16 cellular contexts compared by ENCODE assay signal in genomic region chr2:165471349-165471975, GRCh38. TPM values are rescaled to one million over a fixed set of nuclear protein-coding genes. Genes with fewer than 3 reads are reported as not detected.
DNase-seq lines count a peak whose midpoint lies in the region; TF ChIP-seq lines count a peak whose summit lies in the region.
"Had no signal": no experiment of that assay in that cellular context is flagged by ENCODE, and none has a peak within 500 bp of the region (broad histone marks: within the 10 kb centered on the region; RNA-seq: fewer than 3 reads in every experiment).

No MANE protein-coding gene starts in this region.

- H3K4me3 Mint-ChIP-seq in mesothelial cell of epicardium = peak overlapping the region; percentile 46
- H3K4me3 Mint-ChIP-seq: activated CD8-positive, alpha-beta T cell treated with anti-CD3 and anti-CD28 coated beads for 36 hours had no signal

- H3K4me3 ChIP-seq in adrenal gland = no peak overlapping the region
- no peak overlapping the region for H3K4me3 ChIP-seq in tibial nerve
- H3K4me3 ChIP-seq: suprapubic skin had no signal

- H3K27ac ChIP-seq in adrenal gland (no peak overlapping the region), tibial nerve (no peak overlapping the region)
- H3K27ac ChIP-seq: esophagus muscularis mucosa, suprapubic skin had no signal

- intact Hi-C loops in adrenal gland (cut with DNase I) = no loop called here

- peak overlapping the region; percentile 71 for H3K27ac Mint-ChIP-seq in mesothelial cell of epicardium
- H3K27ac Mint-ChIP-seq: activated CD8-positive, alpha-beta T cell treated with anti-CD3 and anti-CD28 coated beads for 36 hours had no signal

- H3K9me3 Mint-ChIP-seq in mesothelial cell of epicardium = no peaks in the 10 kb centered on the region
- H3K9me3 Mint-ChIP-seq: activated CD8-positive, alpha-beta T cell treated with anti-CD3 and anti-CD28 coated beads for 36 hours had no signal

- peaks cover 5% of the 10 kb centered on the region for H3K36me3 Mint-ChIP-seq in mesothelial cell of epicardium

- H3K36me3 ChIP-seq in adrenal gland (replicated peaks in 1 of 2) (no peaks in the 10 kb centered on the region), tibial nerve (no peaks in the 10 kb centered on the region)
- H3K36me3 ChIP-seq: esophagus muscularis mucosa, suprapubic skin had no signal

- no peaks in the 10 kb centered on the region for H3K9me3 ChIP-seq in adrenal gland (replicated peaks in 1 of 3)
- H3K9me3 ChIP-seq in tibial nerve = no peaks in the 10 kb centered on the region
- H3K9me3 ChIP-seq: esophagus muscularis mucosa, suprapubic skin had no signal

- in situ Hi-C loops in G401 (cut with HindIII; ENCODE audit: low sequenced_read_pairs) = no loop called here

- TF ChIP-seq EP300 in tibial nerve (IDR thresholded peaks at IDR 0.05) = no peak

- TF ChIP-seq POLR2A in adrenal gland (IDR thresholded peaks at IDR 0.05) (no peak), tibial nerve (IDR thresholded peaks at IDR 0.05) (no peak)

- H3K4me1 Mint-ChIP-seq in mesothelial cell of epicardium = peaks cover 48% of the 10 kb centered on the region

- TF ChIP-seq CTCF in mesothelial cell of epicardium (IDR thresholded peaks at IDR 0.05; ENCODE audit: unreplicated experiment) = no peak
- TF ChIP-seq CTCF in adrenal gland (IDR thresholded peaks at IDR 0.05) = no peak
- TF ChIP-seq CTCF in tibial nerve (IDR thresholded peaks at IDR 0.05) = no peak

- H3K27me3 ChIP-seq in adrenal gland (no peaks in the 10 kb centered on the region), tibial nerve (no peaks in the 10 kb centered on the region)
- H3K27me3 ChIP-seq: esophagus muscularis mucosa, suprapubic skin had no signal

- 9 to 20% (median 15%) methylated on average over 1 of the region's 1 CpG for WGBS in adrenal gland, 4 donors
- WGBS in tibial nerve, 2 donors = 18 to 29% methylated on average over 1 of the region's 1 CpG

- no peaks in the 10 kb centered on the region for H3K27me3 Mint-ChIP-seq in mesothelial cell of epicardium (ENCODE audit: low read depth)

- peak; percentile 29 for DNase-seq in G401 (ENCODE audit: low spot score)
- DNase-seq in NCI-H2029 (lab: John Stamatoyannopoulos, UW) = peak; percentile 18
- DNase-seq in astrocyte of the hippocampus (ENCODE audit: low read depth, low spot score) = peak; percentile 11
- no peak for DNase-seq in mesothelial cell of epicardium (ENCODE audit: low spot score in 2 of 2, unreplicated experiment in 2 of 2)
- DNase-seq in HPDE6-E6E7 (ENCODE audit: extremely low spot score) = no peak
- DNase-seq in adrenal gland = no peak
- no peak for DNase-seq in tibial nerve (ENCODE audit: low spot score in 2 of 2)
- DNase-seq in putamen (ENCODE audit: low spot score) = no peak
- DNase-seq: activated CD8-positive, alpha-beta T cell treated with anti-CD3 and anti-CD28 coated beads for 36 hours; activated gamma-delta T cell; C1 segment of cervical spinal cord; central memory CD4-positive, alpha-beta T cell; NCI-H1436; T1000 had no signal

- H3K4me1 ChIP-seq in adrenal gland (replicated peaks in 1 of 2) (peaks cover 0 to 12% of the 10 kb centered on the region in 2 donors), tibial nerve (peaks cover 0 to 33% (median 0%) of the 10 kb centered on the region in 4 donors)

RNA-seq across cellular contexts. Expression of gene CSRNP3, which starts 2.0 kb away (rescaled TPM):
- not detected in 2 replicates for total RNA-seq in G401 (2014; rRNA removed; shearing (Covaris generic))
- total RNA-seq in mesothelial cell of epicardium (29.1 to 31.2 TPM (median 29.6 TPM) in 3 replicates), adrenal gland (10 to 100 TPM in 2 of 8 donors, 1 to 10 TPM in 6; 3.8 to 11.5 (median 5.8) TPM), tibial nerve (1 to 10 TPM; 1.3 to 5.5 (median 2.6) TPM)
- 1 to 10 TPM; 1.3 to 4.6 (median 1.7) TPM for polyA plus RNA-seq in adrenal gland
- total RNA-seq: activated CD8-positive, alpha-beta T cell treated with anti-CD3 and anti-CD28 coated beads for 36 hours had no signal

Comparison
In these comparisons a context has a peak if more than half of its experiments do, and no peak if none do; other contexts are left out.
1. DNase-seq: peak in G401 (single experiment), NCI-H2029 (single experiment) and astrocyte of the hippocampus (single experiment); none in mesothelial cell of epicardium (0 of 2), HPDE6-E6E7 (single experiment), adrenal gland (0 of 7), tibial nerve (0 of 2) and putamen (single experiment).